Comparison of ENCODE assay signal across 7 cellular contexts in genomic region chr15:65814271-65814670, GRCh38. TPM values are rescaled to one million over a fixed set of nuclear protein-coding genes. Genes with fewer than 3 reads are reported as not detected.
DNase-seq lines count a peak whose midpoint lies in the region; ATAC-seq, FAIRE-seq and TF ChIP-seq lines count a peak whose summit lies in the region.
"Not testable (repeated sequence)": the region's sequence is repeated elsewhere in the genome, so short reads cannot be mapped to it uniquely, and the experiment has no call there.

No MANE protein-coding gene starts in this region.

- not testable (repeated sequence) for TF ChIP-seq CTCF in DOHH2 (IDR thresholded peaks at IDR 0.05; ENCODE audit: low read depth, low read length, poor library complexity, severe bottlenecking); SU-DHL-6 (IDR thresholded peaks at IDR 0.05; ENCODE audit: insufficient read depth, low read length, poor library complexity, severe bottlenecking); GM12878 (IDR thresholded peaks at IDR 0.05 in 2 of 3, conservative IDR thresholded peaks at IDR 0.05 in 1 of 3; ENCODE audit: control insufficient read depth in 2 of 3, extremely low read depth in 1 of 3, insufficient read depth in 1 of 3, low read depth in 3 of 3, low read length in 3 of 3)

- not testable (repeated sequence) for TF ChIP-seq POLR2A in GM12878 (IDR thresholded peaks at IDR 0.05; ENCODE audit: low read depth, low read length)

- H3K9ac ChIP-seq in SU-DHL-6 (ENCODE audit: low read length): peak overlapping the region; percentile 30
- not testable (repeated sequence) for H3K9ac ChIP-seq in GM12878 (ENCODE audit: control insufficient read depth, insufficient read depth, low read length)

- H3K27ac ChIP-seq in DOHH2 (ENCODE audit: low read depth, low read length) (peak overlapping the region; percentile 68), SU-DHL-6 (ENCODE audit: low read depth, low read length) (peak overlapping the region; percentile 94), GM12878 (ENCODE audit: control insufficient read depth, insufficient read depth) (peak overlapping the region; percentile 72)
- H3K27ac ChIP-seq in naive thymus-derived CD4-positive, alpha-beta T cell (ENCODE audit: low read depth, low read length): not testable (repeated sequence)

- RAD21 ChIA-PET in GM12878 (lab: Charles Lee; ENCODE audit: unreplicated experiment): interaction anchor here (0.6 to 15.7 kb wide), 6 partner anchors 9 to 579 kb away, joined by 3 to 344 read pairs (median 4); partner anchors contain the start of gene DENND4A

- not testable (repeated sequence) for H3K79me2 ChIP-seq in DOHH2 (ENCODE audit: control insufficient read depth, low read length); SU-DHL-6 (ENCODE audit: insufficient read depth, low read length); GM12878 (ENCODE audit: control insufficient read depth, insufficient read depth, low read length)

- peak; percentile 13 for DNase-seq in activated CD8-positive, alpha-beta memory T cell treated with anti-CD3 and anti-CD28 coated beads for 24 hours
- not testable (repeated sequence) for DNase-seq in GM12878 (ENCODE audit: low read depth, low spot score); naive thymus-derived CD4-positive, alpha-beta T cell

- H3K9me2 ChIP-seq in DOHH2 (replicated peaks; ENCODE audit: control insufficient read depth, low read length); SU-DHL-6 (replicated peaks; ENCODE audit: insufficient read depth, low read length): not testable (repeated sequence)

- H3K4me1 Mint-ChIP-seq in IgD-negative memory B cell: peaks cover 35 to 39% (median 38%) of the 10 kb centered on the region in 3 donors
- H3K4me1 Mint-ChIP-seq in naive thymus-derived CD4-positive, alpha-beta T cell: peaks cover 18 to 39% (median 29%) of the 10 kb centered on the region in 7 donors
- H3K4me1 Mint-ChIP-seq in stimulated activated memory B cell treated with anti-CD40 and anti-IgM and Interleukin-4, amounts not matched to agents 10 μg/mL and 1 μg/mL and 100 μg/mL, for 72 hours: peaks cover 45% of the 10 kb centered on the region

- H3K27me3 ChIP-seq in DOHH2 (ENCODE audit: control insufficient read depth, low read length); SU-DHL-6 (ENCODE audit: low read length); GM12878 (replicated peaks in 1 of 2; ENCODE audit: control insufficient read depth in 2 of 2, insufficient read depth in 2 of 2, low read length in 1 of 2); naive thymus-derived CD4-positive, alpha-beta T cell (ENCODE audit: control insufficient read depth in 2 of 2, insufficient read depth in 2 of 2, low read length in 2 of 2): not testable (repeated sequence)

- TF ChIP-seq RAD21 in GM12878 (IDR thresholded peaks at IDR 0.05; ENCODE audit: insufficient read depth, low read depth, low read length): not testable (repeated sequence)

- not testable (repeated sequence) for H3K36me3 Mint-ChIP-seq in IgD-negative memory B cell; stimulated activated memory B cell treated with anti-CD40 and anti-IgM and Interleukin-4, amounts not matched to agents 10 μg/mL and 1 μg/mL and 100 μg/mL, for 72 hours
- H3K36me3 Mint-ChIP-seq in naive thymus-derived CD4-positive, alpha-beta T cell: peaks cover 4 to 20% (median 5%) of the 10 kb centered on the region in 5 donors

- intact Hi-C loops in GM12878 (cut with micrococcal nuclease; ENCODE audit: unreplicated experiment); naive thymus-derived CD4-positive, alpha-beta T cell (cut with micrococcal nuclease): not testable (repeated sequence)

- CTCF ChIA-PET in GM12878 (lab: Yijun Ruan, JAX): interaction anchor here (0.9 to 2.0 kb wide), 4 partner anchors 10 to 40 kb away, joined by 3 to 9 read pairs (median 5); partner anchors contain the start of gene DENND4A
- CTCF ChIA-PET in naive thymus-derived CD4-positive, alpha-beta T cell (lab: Charles Lee): interaction anchor here (0.7 kb wide), 1 partner anchor 48 kb away, joined by 4 read pairs; no protein-coding TSS in a partner anchor

- H3K27ac Mint-ChIP-seq in IgD-negative memory B cell: peak overlapping the region; percentile 78 to 98 (median 94)
- peak overlapping the region in 6 of 9 donors; percentile 37 to 81 (median 69) for H3K27ac Mint-ChIP-seq in naive thymus-derived CD4-positive, alpha-beta T cell
- peak overlapping the region; percentile 66 for H3K27ac Mint-ChIP-seq in stimulated activated memory B cell treated with anti-CD40 and anti-IgM and Interleukin-4, amounts not matched to agents 10 μg/mL and 1 μg/mL and 100 μg/mL, for 72 hours

- FAIRE-seq in GM12878 (lab: Jason Lieb, UNC): not testable (repeated sequence)

- peak overlapping the region; percentile 44 to 93 (median 76) for H3K4me3 Mint-ChIP-seq in IgD-negative memory B cell
- peak overlapping the region in 1 of 10 donors; percentile 2 for H3K4me3 Mint-ChIP-seq in naive thymus-derived CD4-positive, alpha-beta T cell
- peak overlapping the region; percentile 4 for H3K4me3 Mint-ChIP-seq in stimulated activated memory B cell treated with anti-CD40 and anti-IgM and Interleukin-4, amounts not matched to agents 10 μg/mL and 1 μg/mL and 100 μg/mL, for 72 hours

- H3K4me1 ChIP-seq in DOHH2 (ENCODE audit: control insufficient read depth, low read length): peaks cover 71% of the 10 kb centered on the region
- peaks cover 38% of the 10 kb centered on the region for H3K4me1 ChIP-seq in GM12878 (ENCODE audit: control insufficient read depth, insufficient read depth, low read length)
- H3K4me1 ChIP-seq in naive thymus-derived CD4-positive, alpha-beta T cell (ENCODE audit: control insufficient read depth in 2 of 2, insufficient read depth in 2 of 2, low read length in 2 of 2): peaks cover 12 to 20% of the 10 kb centered on the region in 2 donors

- H3K27me3 Mint-ChIP-seq in IgD-negative memory B cell; naive thymus-derived CD4-positive, alpha-beta T cell; stimulated activated memory B cell treated with anti-CD40 and anti-IgM and Interleukin-4, amounts not matched to agents 10 μg/mL and 1 μg/mL and 100 μg/mL, for 72 hours: not testable (repeated sequence)

- TF ChIP-seq EP300 in GM12878 (IDR thresholded peaks at IDR 0.05; ENCODE audit: borderline replicate concordance in 1 of 2, control insufficient read depth in 1 of 2, low read depth in 2 of 2, low read length in 2 of 2): not testable (repeated sequence)

- peaks cover 17% of the 10 kb centered on the region for H3F3A ChIP-seq in DOHH2 (ENCODE audit: control insufficient read depth, insufficient read depth)
- H3F3A ChIP-seq in SU-DHL-6 (ENCODE audit: insufficient read depth): peaks cover 67% of the 10 kb centered on the region

- H3K4me2 ChIP-seq in DOHH2 (ENCODE audit: low read length): peak overlapping the region; percentile 51
- H3K4me2 ChIP-seq in SU-DHL-6 (ENCODE audit: low read depth, low read length, poor library complexity, severe bottlenecking): peak overlapping the region; percentile 67
- H3K4me2 ChIP-seq in GM12878 (ENCODE audit: control insufficient read depth, insufficient read depth): peak overlapping the region; percentile 60

- SMC1A ChIA-PET in GM12878 (lab: Charles Lee; ENCODE audit: uncharacterized antibody, unreplicated experiment): interaction anchor here (1.1 to 18.4 kb wide), 5 partner anchors 9 to 155 kb away, joined by 3 to 488 read pairs (median 6); partner anchors contain the start of gene DENND4A

- ATAC-seq in GM12878: peak; percentile 57
- not testable (repeated sequence) for ATAC-seq in naive thymus-derived CD4-positive, alpha-beta T cell; stimulated activated memory B cell treated with anti-CD40 and anti-IgM and Interleukin-4, amounts not matched to agents 10 μg/mL and 1 μg/mL and 100 μg/mL, for 72 hours

- H3K4me3 ChIP-seq in DOHH2 (ENCODE audit: low read length): peak overlapping the region; percentile 41
- H3K4me3 ChIP-seq in SU-DHL-6 (ENCODE audit: insufficient read depth, low read length, poor library complexity, severe bottlenecking); GM12878; naive thymus-derived CD4-positive, alpha-beta T cell (ENCODE audit: low read length): not testable (repeated sequence)

- peaks cover 13% of the 10 kb centered on the region for H3K9me3 ChIP-seq in DOHH2 (ENCODE audit: control insufficient read depth, insufficient read depth, low read length)
- H3K9me3 ChIP-seq in SU-DHL-6 (ENCODE audit: insufficient read depth, low read length); GM12878 (replicated peaks; ENCODE audit: control insufficient read depth, insufficient read depth, low read length); naive thymus-derived CD4-positive, alpha-beta T cell (ENCODE audit: control insufficient read depth in 2 of 3, low read length in 3 of 3): not testable (repeated sequence)

- 15% methylated on average over 4 of the region's 4 CpGs for WGBS in GM12878 (ENCODE audit: insufficient coverage, insufficient replicate concordance, low lambda C conversion rate, missing lambda C conversion rate)

- not testable (repeated sequence) for BruUV-seq in GM12878 (replicated peaks; lab: Mats Ljungman, UMichigan)

- H2AFZ ChIP-seq in SU-DHL-6 (ENCODE audit: low read depth, low read length, severe bottlenecking); GM12878 (ENCODE audit: control insufficient read depth, low read depth, low read length): not testable (repeated sequence)

- in situ Hi-C loops in GM12878 (cut with MboI): not testable (repeated sequence)

- not testable (repeated sequence) for H3K9me3 Mint-ChIP-seq in IgD-negative memory B cell; naive thymus-derived CD4-positive, alpha-beta T cell; stimulated activated memory B cell treated with anti-CD40 and anti-IgM and Interleukin-4, amounts not matched to agents 10 μg/mL and 1 μg/mL and 100 μg/mL, for 72 hours

- POLR2A ChIA-PET in GM12878 (lab: Charles Lee): interaction anchor here (0.5 to 16.0 kb wide), 6 partner anchors 8 to 629 kb away, joined by 3 to 260 read pairs (median 4); partner anchors contain the start of genes CLPX and DENND4A
- POLR2A ChIA-PET in naive thymus-derived CD4-positive, alpha-beta T cell (lab: Charles Lee): interaction anchor here (0.7 to 1.4 kb wide), 3 partner anchors 20 to 258 kb away, joined by 3 to 4 read pairs (median 4); partner anchors contain the start of gene DENND4A

- H3K36me3 ChIP-seq in DOHH2 (ENCODE audit: control insufficient read depth, low read length); SU-DHL-6 (ENCODE audit: low read length); GM12878 (ENCODE audit: control insufficient read depth in 2 of 2, insufficient read depth in 2 of 2, low read length in 1 of 2); naive thymus-derived CD4-positive, alpha-beta T cell (ENCODE audit: control insufficient read depth in 2 of 3, insufficient read depth in 3 of 3, low read length in 3 of 3): not testable (repeated sequence)

- H4K20me1 ChIP-seq in DOHH2 (ENCODE audit: control insufficient read depth, insufficient read depth, low read depth, low read length); SU-DHL-6 (ENCODE audit: low read depth, low read length); GM12878 (ENCODE audit: control insufficient read depth, insufficient read depth): not testable (repeated sequence)

RNA-seq across cellular contexts. Expression of gene DENND4A, which starts 22.2 kb away (rescaled TPM):
- 24.7 TPM for polyA plus RNA-seq in IgD-negative memory B cell
- 602 and 632 TPM in 2 replicates for total RNA-seq in GM12878 (2013; cell fraction: nucleolus; rRNA removed)
- total RNA-seq in GM12878 (2014; rRNA removed): 54.4 and 60.5 TPM in 2 replicates
- 81.8 and 87.2 TPM in 2 replicates for total RNA-seq in GM12878 (2014; rRNA removed; fragmentation: Illumina TruSeq; extraction: Trizol)
- 46.7 and 50.1 TPM in 2 replicates for total RNA-seq in GM12878 (2021)
- polyA plus RNA-seq in GM12878 (2011; ENCODE audit: low read depth): 10.2 TPM
- polyA plus RNA-seq in GM12878 (2011; rRNA removed): 65.3 and 97.9 TPM in 2 replicates
- 23.4 and 27.1 TPM in 2 replicates for polyA plus RNA-seq in GM12878 (2011; cell fraction: cytosol; rRNA removed)
- 56.4 and 58.1 TPM in 2 replicates for polyA plus RNA-seq in GM12878 (2011; cell fraction: nucleus; rRNA removed)
- polyA plus RNA-seq in GM12878 (2012): 23.2 and 28.0 TPM in 2 replicates
- polyA plus RNA-seq in GM12878 (2014; fragmentation: Illumina TruSeq; extraction: Trizol): 39.3 and 49.0 TPM in 2 replicates
- polyA plus RNA-seq in GM12878 (2014; fragmentation: Nextera tagmentation; extraction: Ambion mirVana): 10 to 100 TPM; 14.2 to 15.4 TPM
- 28.5 and 28.8 TPM in 2 replicates for polyA plus RNA-seq in GM12878 (2014; rRNA removed)
- 10 to 100 TPM; 21.6 to 26.8 TPM for polyA plus RNA-seq in GM12878 (2016; fragmentation: Nextera tagmentation; extraction: Ambion mirVana)
- polyA minus RNA-seq in GM12878 (2011; rRNA and poly(A)+ RNA removed): 188 and 229 TPM in 2 replicates
- 42.9 and 49.6 TPM in 2 replicates for polyA minus RNA-seq in GM12878 (2011; cell fraction: cytosol; rRNA and poly(A)+ RNA removed)
- polyA minus RNA-seq in GM12878 (2011; cell fraction: nucleus; rRNA and poly(A)+ RNA removed): 120 and 185 TPM in 2 replicates
- 10 to 100 TPM; 40.0 to 67.9 (median 64.6) TPM for total RNA-seq in naive thymus-derived CD4-positive, alpha-beta T cell
- 10 to 100 TPM; 14.1 to 14.9 TPM for polyA plus RNA-seq in naive thymus-derived CD4-positive, alpha-beta T cell

RNA-seq across cellular contexts. Expression of gene RAB11A, which starts 55.0 kb away (rescaled TPM):
- 248 TPM for polyA plus RNA-seq in IgD-negative memory B cell
- 70.8 and 70.9 TPM in 2 replicates for total RNA-seq in GM12878 (2013; cell fraction: nucleolus; rRNA removed)
- 128 and 141 TPM in 2 replicates for total RNA-seq in GM12878 (2014; rRNA removed)
- total RNA-seq in GM12878 (2014; rRNA removed; fragmentation: Illumina TruSeq; extraction: Trizol): 148 and 152 TPM in 2 replicates
- total RNA-seq in GM12878 (2021): 182 and 204 TPM in 2 replicates
- polyA plus RNA-seq in GM12878 (2011; ENCODE audit: low read depth): 108 TPM
- 387 and 412 TPM in 2 replicates for polyA plus RNA-seq in GM12878 (2011; rRNA removed)
- polyA plus RNA-seq in GM12878 (2011; cell fraction: cytosol; rRNA removed): 245 and 314 TPM in 2 replicates
- 170 and 179 TPM in 2 replicates for polyA plus RNA-seq in GM12878 (2011; cell fraction: nucleus; rRNA removed)
- polyA plus RNA-seq in GM12878 (2012): 175 and 233 TPM in 2 replicates
- 274 and 338 TPM in 2 replicates for polyA plus RNA-seq in GM12878 (2014; fragmentation: Illumina TruSeq; extraction: Trizol)
- polyA plus RNA-seq in GM12878 (2014; fragmentation: Nextera tagmentation; extraction: Ambion mirVana): 100 to 1,000 TPM; 155 to 179 TPM
- 218 and 266 TPM in 2 replicates for polyA plus RNA-seq in GM12878 (2014; rRNA removed)
- polyA plus RNA-seq in GM12878 (2016; fragmentation: Nextera tagmentation; extraction: Ambion mirVana): 100 to 1,000 TPM; 275 to 291 TPM
- 143 and 310 TPM in 2 replicates for polyA minus RNA-seq in GM12878 (2011; rRNA and poly(A)+ RNA removed)
- polyA minus RNA-seq in GM12878 (2011; cell fraction: cytosol; rRNA and poly(A)+ RNA removed): 48.4 and 63.4 TPM in 2 replicates
- polyA minus RNA-seq in GM12878 (2011; cell fraction: nucleus; rRNA and poly(A)+ RNA removed): 14.7 and 27.4 TPM in 2 replicates
- total RNA-seq in naive thymus-derived CD4-positive, alpha-beta T cell: 100 to 1,000 TPM in 2 of 5 experiments, 10 to 100 TPM in 3; 80.9 to 201 (median 88.7) TPM
- polyA plus RNA-seq in naive thymus-derived CD4-positive, alpha-beta T cell: 100 to 1,000 TPM; 213 to 224 TPM
